35 cellular contexts compared by ENCODE assay signal in genomic region chr13:89076622-89077021, GRCh38.
"Had no signal": no experiment of that assay in that cellular context is flagged by ENCODE, and none has a peak within 500 bp of the region (broad histone marks: within the 10 kb centered on the region; RNA-seq: fewer than 3 reads in every experiment).

No MANE protein-coding gene starts in this region.

- H3K4me1 ChIP-seq: adrenal gland had no signal

- H3K36me3 Mint-ChIP-seq: activated CD8-positive, alpha-beta memory T cell treated with anti-CD3 and anti-CD28 coated beads, Interleukin-2, amount 10 ng/mL, durations not matched to agents 7 days and 5 days; activated naive CD4-positive, alpha-beta T cell treated with anti-CD3 and anti-CD28 coated beads, Interleukin-2, amount 10 ng/mL, durations not matched to agents 7 days and 5 days; activated naive CD4-positive, alpha-beta T cell treated with anti-CD3 and anti-CD28 coated beads, Interleukin-2, amount 50 U/mL, for 72 hours; activated naive CD8-positive, alpha-beta T cell treated with anti-CD3 and anti-CD28 coated beads for 36 hours; brain had no signal

- H3K4me3 Mint-ChIP-seq: activated CD4-positive, alpha-beta memory T cell treated with anti-CD3 and anti-CD28 coated beads, Interleukin-2, amount 10 ng/mL, durations not matched to agents 7 days and 5 days; activated CD4-positive, alpha-beta T cell treated with anti-CD3 and anti-CD28 coated beads for 36 hours; activated CD4-positive, alpha-beta T cell treated with anti-CD3 and anti-CD28 coated beads, Interleukin-2, amount 10 ng/mL, durations not matched to agents 7 days and 5 days; activated CD8-positive, alpha-beta memory T cell treated with anti-CD3 and anti-CD28 coated beads, Interleukin-2, amount 10 ng/mL, durations not matched to agents 7 days and 5 days; activated CD8-positive, alpha-beta T cell treated with anti-CD3 and anti-CD28 coated beads, Interleukin-2, amount 10 ng/mL, durations not matched to agents 7 days and 5 days; activated naive CD4-positive, alpha-beta T cell treated with anti-CD3 and anti-CD28 coated beads, Interleukin-2, amount 10 ng/mL, durations not matched to agents 7 days and 5 days; activated naive CD8-positive, alpha-beta T cell treated with anti-CD3 and anti-CD28 coated beads for 36 hours; activated T-cell treated with anti-CD3 and anti-CD28 coated beads, Interleukin-2, amount 50 U/mL, for 24 hours; activated T-helper 17 cell treated with anti-CD3 and anti-CD28 coated beads, Interleukin-2, amount 50 U/mL, for 72 hours; brain; central memory CD8-positive, alpha-beta T cell; T-helper 1 cell treated with Interleukin-12 subunit alpha and Interleukin-12 subunit beta and Interleukin-4 antibody, amounts not matched to agents 30 μg/mL and 1 μg/mL, for 36 hours; T-helper 2 cell treated with Interferon-gamma antibody and Interleukin-4, amounts not matched to agents 5 μg/mL and 100 μg/mL, for 36 hours had no signal

- H3K4me3 ChIP-seq: adrenal gland, cardiac muscle cell had no signal

- H3K27me3 Mint-ChIP-seq: activated CD4-positive, alpha-beta memory T cell treated with anti-CD3 and anti-CD28 coated beads, Interleukin-2, amount 10 ng/mL, durations not matched to agents 7 days and 5 days; activated CD4-positive, alpha-beta T cell treated with anti-CD3 and anti-CD28 coated beads for 36 hours; activated CD4-positive, alpha-beta T cell treated with anti-CD3 and anti-CD28 coated beads, Interleukin-2, amount 10 ng/mL, durations not matched to agents 7 days and 5 days; activated CD8-positive, alpha-beta memory T cell treated with anti-CD3 and anti-CD28 coated beads, Interleukin-2, amount 10 ng/mL, durations not matched to agents 7 days and 5 days; activated naive CD4-positive, alpha-beta T cell treated with anti-CD3 and anti-CD28 coated beads, Interleukin-2, amount 10 ng/mL, durations not matched to agents 7 days and 5 days; activated naive CD8-positive, alpha-beta T cell treated with anti-CD3 and anti-CD28 coated beads for 36 hours; activated T-cell treated with anti-CD3 and anti-CD28 coated beads, Interleukin-2, amount 50 U/mL, for 24 hours; activated T-helper 17 cell treated with anti-CD3 and anti-CD28 coated beads, Interleukin-2, amount 50 U/mL, for 72 hours; central memory CD8-positive, alpha-beta T cell had no signal

- H3K4me1 Mint-ChIP-seq: activated CD4-positive, alpha-beta memory T cell treated with anti-CD3 and anti-CD28 coated beads, Interleukin-2, amount 10 ng/mL, durations not matched to agents 7 days and 5 days; activated CD4-positive, alpha-beta T cell treated with anti-CD3 and anti-CD28 coated beads for 36 hours; activated CD4-positive, alpha-beta T cell treated with anti-CD3 and anti-CD28 coated beads, Interleukin-2, amount 10 ng/mL, durations not matched to agents 7 days and 5 days; activated CD8-positive, alpha-beta memory T cell treated with anti-CD3 and anti-CD28 coated beads, Interleukin-2, amount 10 ng/mL, durations not matched to agents 7 days and 5 days; activated naive CD4-positive, alpha-beta T cell treated with anti-CD3 and anti-CD28 coated beads, Interleukin-2, amount 10 ng/mL, durations not matched to agents 7 days and 5 days; activated naive CD8-positive, alpha-beta T cell treated with anti-CD3 and anti-CD28 coated beads for 36 hours; activated T-helper 17 cell treated with anti-CD3 and anti-CD28 coated beads, Interleukin-2, amount 50 U/mL, for 72 hours; brain; central memory CD8-positive, alpha-beta T cell had no signal

- ATAC-seq: activated CD4-positive, alpha-beta T cell treated with anti-CD3 and anti-CD28 coated beads for 36 hours; activated CD4-positive, CD25-positive, alpha-beta regulatory T cell treated with anti-CD3 and anti-CD28 coated beads, Interleukin-2, amount 50 U/mL, for 24 hours; activated CD8-positive, alpha-beta memory T cell treated with anti-CD3 and anti-CD28 coated beads, Interleukin-2, amount 10 ng/mL, durations not matched to agents 7 days and 5 days; activated CD8-positive, alpha-beta T cell treated with anti-CD3 and anti-CD28 coated beads, Interleukin-2, amount 10 ng/mL, durations not matched to agents 7 days and 5 days; activated naive CD4-positive, alpha-beta T cell treated with anti-CD3 and anti-CD28 coated beads, Interleukin-2, amount 50 U/mL, for 72 hours; activated T-helper 17 cell treated with anti-CD3 and anti-CD28 coated beads, Interleukin-2, amount 50 U/mL, for 72 hours had no signal

- H3K27me3 ChIP-seq: adrenal gland, cardiac muscle cell had no signal

- DNase-seq: activated CD4-positive, alpha-beta memory T cell treated with anti-CD3 and anti-CD28 coated beads, Interleukin-2, amount 10 ng/mL, durations not matched to agents 7 days and 5 days; activated CD4-positive, alpha-beta T cell treated with anti-CD3 and anti-CD28 coated beads for 1 hour; activated CD4-positive, alpha-beta T cell treated with anti-CD3 and anti-CD28 coated beads for 36 hours; activated CD4-positive, alpha-beta T cell treated with anti-CD3 and anti-CD28 coated beads for 48 hours; activated CD4-positive, alpha-beta T cell treated with anti-CD3 and anti-CD28 coated beads, Interleukin-2, amount 10 ng/mL, durations not matched to agents 7 days and 5 days; activated CD4-positive, alpha-beta T cell treated with anti-CD3 and anti-CD28 coated beads, Interleukin-2, amount 50 U/mL, for 48 hours; activated CD4-positive, CD25-positive, alpha-beta regulatory T cell; activated CD8-positive, alpha-beta memory T cell treated with anti-CD3 and anti-CD28 coated beads for 24 hours; activated CD8-positive, alpha-beta memory T cell treated with anti-CD3 and anti-CD28 coated beads, Interleukin-2, amount 10 ng/mL, durations not matched to agents 7 days and 5 days; activated CD8-positive, alpha-beta memory T cell treated with anti-CD3 and anti-CD28 coated beads, Interleukin-2, amount 50 U/mL, for 48 hours; activated CD8-positive, alpha-beta T cell treated with anti-CD3 and anti-CD28 coated beads, Interleukin-2, amount 10 ng/mL, durations not matched to agents 7 days and 5 days; activated effector memory CD4-positive, alpha-beta T cell treated with anti-CD3 and anti-CD28 coated beads, Interleukin-2, amount 50 U/mL, for 16 hours; activated gamma-delta T cell treated with Interleukin-2 at 50 U/mL for 16 hours; activated naive CD4-positive, alpha-beta T cell treated with anti-CD3 and anti-CD28 coated beads, Interleukin-2, amount 10 ng/mL, durations not matched to agents 7 days and 5 days; activated naive CD4-positive, alpha-beta T cell treated with Interleukin-2 at 50 U/mL for 16 hours; activated naive CD8-positive, alpha-beta T cell treated with anti-CD3 and anti-CD28 coated beads for 36 hours; activated T-cell treated with anti-CD3 and anti-CD28 coated beads, Interleukin-2, amount 50 U/mL, for 24 hours; activated T-cell treated with anti-CD3 and anti-CD28 coated beads, Interleukin-2, amount 50 U/mL, for 48 hours; adrenal gland; amniotic stem cell; aorta; caudate nucleus; cerebellar nuclear complex; T-helper 1 cell; T-helper 2 cell; T-helper 9 cell had no signal

- H3K27ac ChIP-seq: adrenal gland, cardiac muscle cell, VCaP had no signal

- H3K27ac Mint-ChIP-seq: activated CD4-positive, alpha-beta memory T cell treated with anti-CD3 and anti-CD28 coated beads, Interleukin-2, amount 10 ng/mL, durations not matched to agents 7 days and 5 days; activated CD4-positive, alpha-beta T cell treated with anti-CD3 and anti-CD28 coated beads for 36 hours; activated CD8-positive, alpha-beta memory T cell treated with anti-CD3 and anti-CD28 coated beads, Interleukin-2, amount 10 ng/mL, durations not matched to agents 7 days and 5 days; activated CD8-positive, alpha-beta T cell treated with anti-CD3 and anti-CD28 coated beads, Interleukin-2, amount 10 ng/mL, durations not matched to agents 7 days and 5 days; activated naive CD4-positive, alpha-beta T cell treated with anti-CD3 and anti-CD28 coated beads, Interleukin-2, amount 10 ng/mL, durations not matched to agents 7 days and 5 days; activated naive CD4-positive, alpha-beta T cell treated with anti-CD3 and anti-CD28 coated beads, Interleukin-2, amount 50 U/mL, for 72 hours; activated naive CD8-positive, alpha-beta T cell treated with anti-CD3 and anti-CD28 coated beads for 36 hours; activated T-cell treated with anti-CD3 and anti-CD28 coated beads, Interleukin-2, amount 50 U/mL, for 24 hours; activated T-helper 17 cell treated with anti-CD3 and anti-CD28 coated beads, Interleukin-2, amount 50 U/mL, for 72 hours; brain; T-helper 1 cell treated with Interleukin-12 subunit alpha and Interleukin-12 subunit beta and Interleukin-4 antibody, amounts not matched to agents 30 μg/mL and 1 μg/mL, for 36 hours; T-helper 2 cell treated with Interferon-gamma antibody and Interleukin-4, amounts not matched to agents 5 μg/mL and 100 μg/mL, for 36 hours had no signal

- H3K9me3 Mint-ChIP-seq: activated CD4-positive, alpha-beta memory T cell treated with anti-CD3 and anti-CD28 coated beads, Interleukin-2, amount 10 ng/mL, durations not matched to agents 7 days and 5 days; activated CD4-positive, alpha-beta T cell treated with anti-CD3 and anti-CD28 coated beads, Interleukin-2, amount 10 ng/mL, durations not matched to agents 7 days and 5 days; activated naive CD4-positive, alpha-beta T cell treated with anti-CD3 and anti-CD28 coated beads, Interleukin-2, amount 10 ng/mL, durations not matched to agents 7 days and 5 days; activated naive CD8-positive, alpha-beta T cell treated with anti-CD3 and anti-CD28 coated beads for 36 hours had no signal

- H3K9me3 ChIP-seq: adrenal gland had no signal

- H3K36me3 ChIP-seq: adrenal gland, cardiac muscle cell had no signal
